20 cellular contexts compared by ENCODE assay signal in the genomic region with DNA sequence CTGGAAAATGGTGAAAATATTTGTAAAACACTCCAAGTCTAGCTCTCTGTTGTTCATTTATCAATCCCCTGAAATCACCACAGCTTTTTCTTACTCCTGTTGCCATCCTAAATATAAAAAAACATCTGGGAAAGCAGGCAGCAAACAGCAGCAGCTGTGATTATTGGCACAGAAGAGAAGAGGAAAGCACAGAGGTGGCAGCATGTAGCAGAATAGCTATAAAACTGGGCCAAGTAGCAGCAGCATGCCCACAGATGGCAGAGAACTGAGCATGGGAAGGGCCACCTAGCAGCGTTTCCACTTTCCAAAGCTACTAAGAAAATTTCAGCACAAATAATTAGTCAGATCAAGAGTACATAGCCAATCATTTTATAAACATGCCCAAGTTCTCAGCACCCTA.
DNase-seq lines count a peak whose midpoint lies in the region; ATAC-seq, FAIRE-seq and TF ChIP-seq lines count a peak whose summit lies in the region.
"Had no signal": no experiment of that assay in that cellular context is flagged by ENCODE, and none has a peak within 500 bp of the region (broad histone marks: within the 10 kb centered on the region; RNA-seq: fewer than 3 reads in every experiment).

No MANE protein-coding gene starts in this region.

- no peak for ATAC-seq in HG03469 (IDR thresholded peaks at IDR 0.05; ENCODE audit: unreplicated experiment)
- ATAC-seq: CD8-positive, alpha-beta T cell; HepG2; Panc1 had no signal

- TF ChIP-seq CTCF in MCF 10A (IDR thresholded peaks at IDR 0.05; ENCODE audit: unreplicated experiment) (no peak), breast epithelium (IDR thresholded peaks at IDR 0.05) (no peak), keratinocyte (optimal IDR thresholded peaks at IDR 0.05 in 1 of 3, IDR thresholded peaks at IDR 0.05 in 1 of 3, conservative IDR thresholded peaks at IDR 0.05 in 1 of 3; ENCODE audit: extremely low read depth in 1 of 3, insufficient read depth in 2 of 3, low read length in 3 of 3) (no peak), dorsolateral prefrontal cortex (IDR thresholded peaks at IDR 0.05 in 54 of 56, conservative IDR thresholded peaks at IDR 0.05 in 2 of 56; ENCODE audit: low read depth in 1 of 56, partially characterized antibody in 56 of 56) (no peak), sigmoid colon (IDR thresholded peaks at IDR 0.05) (no peak)

- no peak overlapping the region for H3K4me3 Mint-ChIP-seq in MCF 10A (ENCODE audit: unreplicated experiment)
- H3K4me3 Mint-ChIP-seq: CD8-positive, alpha-beta T cell had no signal

- no peak overlapping the region for H3K4me3 ChIP-seq in breast epithelium
- no peak overlapping the region for H3K4me3 ChIP-seq in keratinocyte (ENCODE audit: control insufficient read depth in 2 of 3, extremely low read depth in 1 of 3, insufficient read depth in 2 of 3, low read depth in 1 of 3, low read length in 3 of 3)
- H3K4me3 ChIP-seq in dorsolateral prefrontal cortex = no peak overlapping the region
- H3K4me3 ChIP-seq in sigmoid colon = no peak overlapping the region
- H3K4me3 ChIP-seq: BLaER1 had no signal

- H3K27me3 Mint-ChIP-seq in MCF 10A (ENCODE audit: insufficient read depth, unreplicated experiment) = no peaks in the 10 kb centered on the region

- H3K4me2 ChIP-seq in keratinocyte (ENCODE audit: control insufficient read depth, extremely low read depth, insufficient read depth, low read depth, low read length) = no peak overlapping the region
- H3K4me2 ChIP-seq: BLaER1, KMS-11, SK-N-SH had no signal

- 18 to 48% methylated on average over 1 of the region's 1 CpG for WGBS in sigmoid colon, 2 donors

- CTCF ChIA-PET in MCF 10A (lab: Yijun Ruan, JAX) = interaction anchor here (0.7 kb wide), 1 partner anchor 111 kb away, joined by 4 read pairs; no protein-coding TSS in a partner anchor

- no peaks in the 10 kb centered on the region for H4K20me1 ChIP-seq in keratinocyte (ENCODE audit: control insufficient read depth, extremely low read depth, insufficient read depth, low read length)
- H4K20me1 ChIP-seq: BLaER1 had no signal

- H3K9me3 ChIP-seq in breast epithelium = peaks cover 0 to 3% of the 10 kb centered on the region in 2 donors
- H3K9me3 ChIP-seq in keratinocyte (ENCODE audit: control insufficient read depth, low read depth, low read length) = no peaks in the 10 kb centered on the region
- no peaks in the 10 kb centered on the region for H3K9me3 ChIP-seq in sigmoid colon

- H3K79me2 ChIP-seq in keratinocyte (ENCODE audit: control insufficient read depth, insufficient read depth, low read length) = no peaks in the 10 kb centered on the region

- H3K36me3 Mint-ChIP-seq in MCF 10A (ENCODE audit: insufficient read depth, unreplicated experiment) = no peaks in the 10 kb centered on the region
- H3K36me3 Mint-ChIP-seq: CD8-positive, alpha-beta T cell had no signal

- no peaks in the 10 kb centered on the region for H3K9me1 ChIP-seq in keratinocyte (ENCODE audit: control insufficient read depth, extremely low read depth, insufficient read depth, low read length)

- no peaks in the 10 kb centered on the region for H3K9me3 Mint-ChIP-seq in MCF 10A (ENCODE audit: unreplicated experiment)

- no peak for TF ChIP-seq EP300 in sigmoid colon (IDR thresholded peaks at IDR 0.05)

- FAIRE-seq in keratinocyte (lab: Jason Lieb, UNC) = peak; percentile 26
- FAIRE-seq: HepG2 had no signal

- H3K27ac ChIP-seq in breast epithelium (no peak overlapping the region), keratinocyte (ENCODE audit: control insufficient read depth, insufficient read depth, low read length) (no peak overlapping the region), dorsolateral prefrontal cortex (no peak overlapping the region), sigmoid colon (no peak overlapping the region)
- H3K27ac ChIP-seq: BLaER1, KMS-11 had no signal

- H3K9ac ChIP-seq in keratinocyte (ENCODE audit: control insufficient read depth, extremely low read depth, insufficient read depth, low read length) = no peak overlapping the region
- H3K9ac ChIP-seq: BLaER1, KMS-11, SK-N-SH had no signal

- DNase-seq in MCF 10A (ENCODE audit: unreplicated experiment) (no peak), breast epithelium (ENCODE audit: low spot score in 2 of 2) (no peak), NCI-H446 (lab: John Stamatoyannopoulos, UW) (peak; percentile 24 to 57), keratinocyte (ENCODE audit: low read depth, low spot score) (no peak), dorsolateral prefrontal cortex (no peak), NCI-H1105 treated with DMSO at 0.1 percent for 48 hours (lab: John Stamatoyannopoulos, UW) (no peak), sigmoid colon (no peak)
- DNase-seq: 8988T; CD8-positive, alpha-beta T cell; DMS79 treated with DMSO at 0.1 percent for 48 hours; MM.1S; NCI-H187 treated with DMSO at 0.1 percent for 48 hours; NCI-H510A treated with DMSO at 0.1 percent for 48 hours; SK-N-SH; T-helper 1 cell had no signal

- H2AFZ ChIP-seq in keratinocyte (ENCODE audit: control insufficient read depth, low read length) = peak overlapping the region; percentile 79

- BruUV-seq in MCF 10A (replicated peaks; lab: Mats Ljungman, UMichigan) = no TSS peak

- H3K27ac Mint-ChIP-seq in MCF 10A (ENCODE audit: low read depth, unreplicated experiment) = peak overlapping the region; percentile 10
- H3K27ac Mint-ChIP-seq: CD8-positive, alpha-beta T cell had no signal

- H3K4me1 Mint-ChIP-seq in MCF 10A (ENCODE audit: insufficient read depth, unreplicated experiment) = no peaks in the 10 kb centered on the region

- H3K27me3 ChIP-seq in breast epithelium (no peaks in the 10 kb centered on the region), keratinocyte (ENCODE audit: control insufficient read depth, extremely low read depth, insufficient read depth, low read length) (no peaks in the 10 kb centered on the region), dorsolateral prefrontal cortex (no peaks in the 10 kb centered on the region), sigmoid colon (no peaks in the 10 kb centered on the region)
- H3K27me3 ChIP-seq: BLaER1 had no signal

- intact Hi-C loops in MCF 10A (cut with micrococcal nuclease) = no loop called here
- intact Hi-C loops in breast epithelium (cut with DNase I; ENCODE audit: low total_unique reads) = no loop called here
- intact Hi-C loops in dorsolateral prefrontal cortex (cut with DNase I) = no loop called here
- intact Hi-C loops in sigmoid colon (cut with DNase I) = no loop called here

- no peak for TF ChIP-seq POLR2A in breast epithelium (IDR thresholded peaks at IDR 0.05)
- no peak for TF ChIP-seq POLR2A in sigmoid colon (IDR thresholded peaks at IDR 0.05)

- H3K4me1 ChIP-seq in breast epithelium (no peaks in the 10 kb centered on the region), keratinocyte (ENCODE audit: control insufficient read depth, extremely low read depth, insufficient read depth, low read length) (no peaks in the 10 kb centered on the region), sigmoid colon (no peaks in the 10 kb centered on the region)
- H3K4me1 ChIP-seq: BLaER1 had no signal

- H3K36me3 ChIP-seq in breast epithelium (no peaks in the 10 kb centered on the region), keratinocyte (ENCODE audit: control insufficient read depth in 2 of 2, extremely low read depth in 1 of 2, insufficient read depth in 2 of 2, low read length in 2 of 2) (no peaks in the 10 kb centered on the region), sigmoid colon (no peaks in the 10 kb centered on the region)
- H3K36me3 ChIP-seq: BLaER1 had no signal

- dilution Hi-C loops in keratinocyte (cut with MboI; ENCODE audit: extremely low pct_ligation_motif_present, low sequenced_read_pairs) = no loop called here

- POLR2A ChIA-PET in MCF 10A (lab: Yijun Ruan, JAX) = no interaction called here

Comparison
In these comparisons a context has a peak if more than half of its experiments do, and no peak if none do; other contexts are left out.
1. DNase-seq: peak in NCI-H446 (2 of 2); none in MCF 10A (single experiment), breast epithelium (0 of 2), keratinocyte (single experiment), dorsolateral prefrontal cortex (0 of 10), NCI-H1105 treated with DMSO at 0.1 percent for 48 hours (single experiment) and sigmoid colon (single experiment).